ENCODE assay signal across 18 cellular contexts in the genomic region with DNA sequence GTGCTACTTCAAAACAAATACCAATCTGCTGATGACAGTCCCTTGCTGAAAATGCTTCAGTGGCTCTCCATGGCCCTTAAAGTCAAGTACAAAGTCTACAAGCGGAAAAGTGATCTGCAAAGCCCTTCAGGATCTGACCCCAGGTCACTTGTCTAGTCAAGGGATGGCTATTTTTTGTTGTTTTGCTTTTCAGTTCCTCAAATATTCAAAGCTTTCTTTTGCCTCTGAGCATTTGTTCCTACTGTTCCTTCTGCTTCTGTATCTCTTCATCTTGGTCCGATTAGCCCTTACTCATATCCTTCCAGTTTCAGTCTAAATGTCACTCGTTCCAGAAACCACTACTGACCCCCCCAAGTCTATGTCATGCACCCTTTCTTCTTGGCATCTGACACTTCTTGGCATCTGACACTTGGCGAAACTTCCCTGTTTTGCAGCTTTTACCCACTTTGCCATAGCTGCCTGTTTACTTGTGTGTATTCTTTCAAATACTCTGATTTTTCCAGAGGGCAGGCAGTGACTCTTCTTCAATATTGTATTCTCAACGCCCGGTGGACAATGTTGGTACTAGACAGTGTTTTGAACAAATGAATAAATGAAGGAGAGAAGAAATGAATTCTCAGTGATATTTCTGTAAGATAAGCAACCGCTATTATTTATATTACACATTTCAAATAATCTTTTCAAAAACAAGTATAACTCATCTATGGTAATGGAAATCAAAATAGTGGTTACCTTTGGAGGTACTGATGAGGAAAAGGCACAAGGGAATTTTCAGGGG.
DNase-seq lines count a peak whose midpoint lies in the region; ATAC-seq and TF ChIP-seq lines count a peak whose summit lies in the region.
"Had no signal": no experiment of that assay in that cellular context is flagged by ENCODE, and none has a peak within 500 bp of the region (broad histone marks: within the 10 kb centered on the region; RNA-seq: fewer than 3 reads in every experiment).

No MANE protein-coding gene starts in this region.

- peak overlapping the region; percentile 77 for H2BK5ac ChIP-seq in IMR-90 (ENCODE audit: low read depth, low read length, poor library complexity, severe bottlenecking)

- H3K14ac ChIP-seq in IMR-90 (replicated peaks; ENCODE audit: low read depth, low read length), result no peak overlapping the region

- no peaks in the 10 kb centered on the region for H3K36me3 Mint-ChIP-seq in activated T-cell treated with anti-CD3 and anti-CD28 coated beads, Interleukin-2, amount 50 U/mL, for 72 hours (ENCODE audit: insufficient read depth in 2 of 2)
- H3K36me3 Mint-ChIP-seq: activated naive CD8-positive, alpha-beta T cell treated with anti-CD3 and anti-CD28 coated beads, Interleukin-2, amount 10 ng/mL, durations not matched to agents 7 days and 5 days; immature natural killer cell had no signal

- H3K9me3 ChIP-seq in IMR-90 (ENCODE audit: control insufficient read depth, insufficient read depth, low read length), result no peaks in the 10 kb centered on the region
- no peaks in the 10 kb centered on the region for H3K9me3 ChIP-seq in MM.1S (replicated peaks; ENCODE audit: insufficient read depth, low read length)
- H3K9me3 ChIP-seq in esophagus muscularis mucosa, result no peaks in the 10 kb centered on the region

- no peaks in the 10 kb centered on the region for H3K79me1 ChIP-seq in IMR-90 (ENCODE audit: low read depth in 1 of 2, low read length in 2 of 2)

- TF ChIP-seq POLR2A in IMR-90 (IDR thresholded peaks at IDR 0.05; ENCODE audit: low read depth, low read length), result no peak
- no peak for TF ChIP-seq POLR2A in esophagus muscularis mucosa (IDR thresholded peaks at IDR 0.05; ENCODE audit: low read depth)

- H3K27ac ChIP-seq in IMR-90 (ENCODE audit: insufficient read depth, low read length), result no peak overlapping the region
- no peak overlapping the region for H3K27ac ChIP-seq in MM.1S (ENCODE audit: low read length)
- no peak overlapping the region for H3K27ac ChIP-seq in esophagus muscularis mucosa (replicated peaks in 1 of 4)
- H3K27ac ChIP-seq: parathyroid adenoma had no signal

- peak overlapping the region; percentile 24; the same call in 1 of the 2 replicates for H2BK120ac ChIP-seq in IMR-90 (ENCODE audit: low read depth, low read length)

- peaks cover 15% of the 10 kb centered on the region for H3K4me1 ChIP-seq in IMR-90 (ENCODE audit: control insufficient read depth, insufficient read depth, low read length)
- H3K4me1 ChIP-seq in MM.1S (ENCODE audit: low read length), result no peaks in the 10 kb centered on the region
- H3K4me1 ChIP-seq in esophagus muscularis mucosa, result peaks cover 0 to 5% (median 0%) of the 10 kb centered on the region in 4 donors

- H2AFZ ChIP-seq in IMR-90 (replicated peaks; ENCODE audit: low read length, poor library complexity) (no peak overlapping the region), MM.1S (ENCODE audit: low read length) (no peak overlapping the region)
- H2AFZ ChIP-seq: parathyroid adenoma had no signal

- peak overlapping the region; percentile 81 for H2BK20ac ChIP-seq in IMR-90 (ENCODE audit: low read depth, low read length)

- peaks cover 4% of the 10 kb centered on the region for H3K9me1 ChIP-seq in IMR-90 (ENCODE audit: insufficient read depth, low read length)

- TF ChIP-seq CTCF in IMR-90 (conservative IDR thresholded peaks at IDR 0.05; ENCODE audit: low read depth, low read length) (no peak), fibroblast of villous mesenchyme (IDR thresholded peaks at IDR 0.05; ENCODE audit: insufficient read depth, low read depth, low read length) (no peak), MM.1S (IDR thresholded peaks at IDR 0.05; ENCODE audit: low read length) (no peak), esophagus muscularis mucosa (IDR thresholded peaks at IDR 0.05) (no peak)

- no peak overlapping the region for H3K56ac ChIP-seq in IMR-90 (ENCODE audit: extremely low read depth, insufficient read depth, low read length)

- H2BK15ac ChIP-seq in IMR-90 (ENCODE audit: low read depth, low read length), result peak overlapping the region; percentile 16; the same call in 1 of the 3 replicates

- CTCF ChIA-PET in IMR-90 (lab: Yijun Ruan, JAX), result interaction anchor here (1.5 kb wide), 1 partner anchor 13 kb away, joined by 4 read pairs; no protein-coding TSS in a partner anchor

- intact Hi-C loops in IMR-90 (cut with micrococcal nuclease) (no loop called here), esophagus muscularis mucosa (cut with DNase I) (loop anchor here (10.0 kb wide), 1 partner anchor 303 kb away; no protein-coding TSS in a partner anchor)

- peak overlapping the region; percentile 11; the same call in 1 of the 2 replicates for H2AK5ac ChIP-seq in IMR-90 (ENCODE audit: low read depth, low read length)

- H3K9me3 Mint-ChIP-seq in activated T-cell treated with anti-CD3 and anti-CD28 coated beads, Interleukin-2, amount 50 U/mL, for 72 hours, result no peaks in the 10 kb centered on the region
- H3K9me3 Mint-ChIP-seq: activated naive CD8-positive, alpha-beta T cell treated with anti-CD3 and anti-CD28 coated beads, Interleukin-2, amount 10 ng/mL, durations not matched to agents 7 days and 5 days; immature natural killer cell; stimulated activated naive CD8-positive, alpha-beta T cell treated with anti-CD3 and anti-CD28 coated beads, Interleukin-15, amount 100 ng/mL, for 72 hours had no signal

- H4K8ac ChIP-seq in IMR-90 (ENCODE audit: low read depth in 2 of 2, low read length in 2 of 2), result 0 out of 4 replicates have a peak overlapping the region, but pooled peaks of 1 of the 2 experiments have one; percentile 22

- H3K9ac ChIP-seq in IMR-90 (ENCODE audit: low read depth, low read length) (no peak overlapping the region), MM.1S (ENCODE audit: low read length) (no peak overlapping the region)
- H3K9ac ChIP-seq: parathyroid adenoma had no signal

- H3K4me2 ChIP-seq in IMR-90 (ENCODE audit: low read depth, low read length), result no peak overlapping the region
- H3K4me2 ChIP-seq in MM.1S (ENCODE audit: low read depth, low read length), result no peak overlapping the region

- no peak overlapping the region for H3K4me3 Mint-ChIP-seq in activated T-cell treated with anti-CD3 and anti-CD28 coated beads, Interleukin-2, amount 50 U/mL, for 72 hours
- H3K4me3 Mint-ChIP-seq: activated naive CD8-positive, alpha-beta T cell treated with anti-CD3 and anti-CD28 coated beads, Interleukin-2, amount 10 ng/mL, durations not matched to agents 7 days and 5 days; immature natural killer cell; stimulated activated naive CD8-positive, alpha-beta T cell treated with anti-CD3 and anti-CD28 coated beads, Interleukin-15, amount 100 ng/mL, for 72 hours had no signal

- H4K91ac ChIP-seq in IMR-90 (ENCODE audit: insufficient read depth, low read depth, low read length), result peak overlapping the region; percentile 29; the same call in 1 of the 2 replicates

- ATAC-seq in GM19438 (IDR thresholded peaks at IDR 0.05; ENCODE audit: low read depth, unreplicated experiment) (peak; percentile 47), IMR-90 (ENCODE audit: low read depth) (no peak), GM18519 (IDR thresholded peaks at IDR 0.05; ENCODE audit: low FRiP score, unreplicated experiment) (no peak)
- ATAC-seq in activated T-cell treated with anti-CD3 and anti-CD28 coated beads, Interleukin-2, amount 50 U/mL, for 72 hours (replicated peaks in 1 of 2), result no peak
- ATAC-seq: stimulated activated naive CD8-positive, alpha-beta T cell treated with anti-CD3 and anti-CD28 coated beads, Interleukin-15, amount 100 ng/mL, for 72 hours had no signal

- no peaks in the 10 kb centered on the region for H3K36me3 ChIP-seq in IMR-90 (ENCODE audit: control insufficient read depth, insufficient read depth, low read length)
- no peaks in the 10 kb centered on the region for H3K36me3 ChIP-seq in MM.1S (replicated peaks; ENCODE audit: insufficient read depth, low read length)
- H3K36me3 ChIP-seq in esophagus muscularis mucosa, result no peaks in the 10 kb centered on the region

- no peaks in the 10 kb centered on the region for H3K27me3 ChIP-seq in IMR-90 (ENCODE audit: control insufficient read depth, insufficient read depth, low read length)
- no peaks in the 10 kb centered on the region for H3K27me3 ChIP-seq in MM.1S (replicated peaks; ENCODE audit: insufficient read depth, low read length)
- H3K27me3 ChIP-seq in esophagus muscularis mucosa, result no peaks in the 10 kb centered on the region

- peak overlapping the region; percentile 50; the same call in 1 of the 2 replicates for H4K5ac ChIP-seq in IMR-90 (ENCODE audit: low read depth, low read length)

- H3K4me1 Mint-ChIP-seq in activated T-cell treated with anti-CD3 and anti-CD28 coated beads, Interleukin-2, amount 50 U/mL, for 72 hours (ENCODE audit: low read depth), result no peaks in the 10 kb centered on the region
- H3K4me1 Mint-ChIP-seq: activated naive CD8-positive, alpha-beta T cell treated with anti-CD3 and anti-CD28 coated beads, Interleukin-2, amount 10 ng/mL, durations not matched to agents 7 days and 5 days; immature natural killer cell; stimulated activated naive CD8-positive, alpha-beta T cell treated with anti-CD3 and anti-CD28 coated beads, Interleukin-15, amount 100 ng/mL, for 72 hours had no signal

- no peak overlapping the region for H3K4me3 ChIP-seq in IMR-90 (ENCODE audit: insufficient read depth, low read depth, low read length)
- no peak overlapping the region for H3K4me3 ChIP-seq in fibroblast of villous mesenchyme (ENCODE audit: low read depth, low read length)
- no peak overlapping the region for H3K4me3 ChIP-seq in MM.1S (ENCODE audit: low read length)
- no peak overlapping the region for H3K4me3 ChIP-seq in esophagus muscularis mucosa

- H3K4ac ChIP-seq in IMR-90 (ENCODE audit: low read depth, low read length), result peak overlapping the region; percentile 55; the same call in 1 of the 2 replicates

- BruUV-seq in IMR-90 (replicated peaks; lab: Mats Ljungman, UMichigan), result no TSS peak

- H3K23ac ChIP-seq in IMR-90 (ENCODE audit: low read depth, low read length), result no peak overlapping the region

- H3K27me3 Mint-ChIP-seq in activated T-cell treated with anti-CD3 and anti-CD28 coated beads, Interleukin-2, amount 50 U/mL, for 72 hours (ENCODE audit: low read depth), result no peaks in the 10 kb centered on the region
- H3K27me3 Mint-ChIP-seq: activated naive CD8-positive, alpha-beta T cell treated with anti-CD3 and anti-CD28 coated beads, Interleukin-2, amount 10 ng/mL, durations not matched to agents 7 days and 5 days; stimulated activated naive CD8-positive, alpha-beta T cell treated with anti-CD3 and anti-CD28 coated beads, Interleukin-15, amount 100 ng/mL, for 72 hours had no signal

- TF ChIP-seq RAD21 in IMR-90 (IDR thresholded peaks at IDR 0.05; ENCODE audit: low read length), result no peak

- TF ChIP-seq EP300 in esophagus muscularis mucosa (IDR thresholded peaks at IDR 0.05), result no peak

- peak overlapping the region; percentile 70; the same call in 1 of the 2 replicates for H3K18ac ChIP-seq in IMR-90 (ENCODE audit: low read depth, low read length)

- H3K27ac Mint-ChIP-seq in activated T-cell treated with anti-CD3 and anti-CD28 coated beads, Interleukin-2, amount 50 U/mL, for 72 hours, result no peak overlapping the region
- H3K27ac Mint-ChIP-seq: activated naive CD8-positive, alpha-beta T cell treated with anti-CD3 and anti-CD28 coated beads, Interleukin-2, amount 10 ng/mL, durations not matched to agents 7 days and 5 days; immature natural killer cell; stimulated activated naive CD8-positive, alpha-beta T cell treated with anti-CD3 and anti-CD28 coated beads, Interleukin-15, amount 100 ng/mL, for 72 hours had no signal

- 89% methylated on average over 2 of the region's 7 CpGs; no CpG with 5 or more reads in 1 of the 2 experiments for WGBS in IMR-90 (ENCODE audit: extremely low coverage in 2 of 2, insufficient read length in 1 of 2), 2 experiments
- 75% methylated on average over 7 of the region's 7 CpGs for WGBS in esophagus muscularis mucosa

- no peak overlapping the region for H2AK9ac ChIP-seq in IMR-90 (replicated peaks; ENCODE audit: low read depth, low read length, poor library complexity)

- in situ Hi-C loops in IMR-90 (cut with MboI; ENCODE audit: low sequenced_read_pairs), result no loop called here

- DNase-seq in CD1c-positive myeloid dendritic cell (ENCODE audit: extremely low spot score) (peak; percentile 66), IMR-90 (no peak), fibroblast of villous mesenchyme (ENCODE audit: low read depth) (peak; percentile 5), MM.1S (no peak), esophagus muscularis mucosa (ENCODE audit: extremely low spot score) (no peak)
- DNase-seq in activated T-cell treated with anti-CD3 and anti-CD28 coated beads, Interleukin-2, amount 50 U/mL, for 72 hours, result no peak
- DNase-seq: activated CD4-positive, CD25-positive, alpha-beta regulatory T cell; activated naive CD8-positive, alpha-beta T cell treated with anti-CD3 and anti-CD28 coated beads, Interleukin-2, amount 10 ng/mL, durations not matched to agents 7 days and 5 days; Caco-2; caudate nucleus; immature natural killer cell; NCI-H1417; NCI-H345; OCI-M1; stimulated activated naive CD8-positive, alpha-beta T cell treated with anti-CD3 and anti-CD28 coated beads, Interleukin-15, amount 100 ng/mL, for 72 hours had no signal

- H3K79me2 ChIP-seq in MM.1S (ENCODE audit: low read length), result no peaks in the 10 kb centered on the region
- H3K79me2 ChIP-seq: parathyroid adenoma had no signal

- H3K9me2 ChIP-seq in MM.1S (replicated peaks; ENCODE audit: insufficient read depth, low read length), result no peaks in the 10 kb centered on the region

- POLR2A ChIA-PET in IMR-90 (lab: Charles Lee; ENCODE audit: unreplicated experiment), result no interaction called here

- no peaks in the 10 kb centered on the region for H3F3A ChIP-seq in MM.1S (ENCODE audit: insufficient read depth, low read length)

- dilution Hi-C loops in IMR-90 (cut with HindIII; ENCODE audit: low sequenced_read_pairs, unreplicated experiment), result no loop called here

- H4K20me1 ChIP-seq in IMR-90 (ENCODE audit: insufficient read depth, low read length) (no peaks in the 10 kb centered on the region), MM.1S (ENCODE audit: insufficient read depth, low read length) (no peaks in the 10 kb centered on the region)

Comparison
In these comparisons a context has a peak if more than half of its experiments do, and no peak if none do; other contexts are left out.
1. DNase-seq: peak in CD1c-positive myeloid dendritic cell (single experiment) and fibroblast of villous mesenchyme (single experiment); none in IMR-90 (single experiment), MM.1S (single experiment), activated T-cell treated with anti-CD3 and anti-CD28 coated beads, Interleukin-2, amount 50 U/mL, for 72 hours (0 of 2) and esophagus muscularis mucosa (single experiment).